1 cellular context compared by ENCODE assay signal in the genomic region with DNA sequence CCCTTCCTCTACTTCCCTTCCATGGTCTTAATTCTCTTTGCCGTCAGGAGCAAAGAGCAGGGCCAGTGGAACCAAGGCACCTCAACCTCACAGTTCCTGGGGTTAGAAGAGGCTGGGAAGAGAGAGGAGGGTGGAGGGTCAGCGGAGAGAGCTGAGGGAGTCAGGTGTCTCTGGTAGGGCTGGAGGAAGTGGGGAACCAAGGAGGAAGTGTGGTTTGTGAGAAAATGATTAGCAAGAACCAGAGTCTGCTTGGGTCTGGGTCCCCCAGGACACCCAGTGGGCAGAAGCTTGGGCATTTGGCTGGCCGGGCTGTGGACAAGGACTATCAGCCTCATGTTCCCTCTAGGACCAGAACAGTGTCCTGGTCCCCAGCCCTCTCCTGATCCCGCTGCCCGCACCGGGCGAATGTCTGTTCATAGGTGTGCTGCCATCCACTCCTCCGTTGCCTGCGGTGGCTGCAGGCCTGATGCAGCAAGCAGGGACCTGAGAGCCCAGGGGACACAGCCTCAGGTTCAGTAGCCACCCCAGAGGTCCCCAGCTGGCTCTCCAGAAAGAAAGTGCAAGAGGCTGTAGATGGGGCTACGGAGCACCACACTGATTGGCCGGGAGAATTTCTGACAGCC.
TF ChIP-seq lines count a peak whose summit lies in the region.

No MANE protein-coding gene starts in this region.

TF ChIP-seq in GM12878, 131 proteins besides CTCF, POLR2A, EP300 and RAD21:
- TF ChIP-seq SPI1 (IDR thresholded peaks at IDR 0.05; ENCODE audit: borderline replicate concordance, insufficient read depth, low read depth, low read length) (0 out of 2 replicates have a peak, but pooled peaks have one; percentile 11), ZZZ3 (IDR thresholded peaks at IDR 0.05; ENCODE audit: control insufficient read depth, insufficient read length, low read depth) (no peak)
